Comparison of ENCODE assay signal across 8 cellular contexts in the genomic region with DNA sequence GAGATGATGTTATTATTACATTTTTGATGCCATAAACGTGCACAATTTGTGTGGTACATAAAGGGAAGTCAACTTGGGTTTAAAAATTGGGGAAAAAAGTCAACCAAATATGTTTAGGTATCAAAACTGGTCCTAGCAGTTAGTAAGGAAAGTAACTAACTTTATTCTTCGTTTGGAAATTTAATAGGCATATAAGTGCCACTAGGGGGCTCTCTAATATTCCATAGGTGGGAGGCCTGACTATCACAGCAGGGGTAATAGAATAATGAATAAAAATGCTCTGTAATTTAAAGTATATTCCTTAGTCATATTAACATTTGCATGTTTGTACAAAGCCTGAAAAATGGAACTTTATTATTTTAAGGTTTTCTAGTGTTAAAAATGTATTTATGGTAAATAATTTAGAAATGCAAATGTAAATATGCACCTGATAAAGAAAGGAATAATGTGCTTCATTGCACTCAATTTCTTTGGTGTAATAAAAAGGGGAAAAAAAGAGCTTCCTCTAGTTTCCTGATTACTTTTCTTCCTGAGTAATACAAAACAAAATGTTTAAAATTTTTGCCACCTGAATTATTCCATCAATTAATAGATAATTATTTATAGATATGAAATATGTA.
DNase-seq lines count a peak whose midpoint lies in the region; ATAC-seq and TF ChIP-seq lines count a peak whose summit lies in the region.

No MANE protein-coding gene starts in this region.

- H3K4me1 ChIP-seq in tibial artery = peaks cover 0 to 4% (median 0%) of the 10 kb centered on the region in 4 donors

- intact Hi-C loops in tibial artery (cut with DNase I; ENCODE audit: low total_unique reads) = no loop called here

- H4K20me1 ChIP-seq in SU-DHL-6 (ENCODE audit: low read depth, low read length) = no peaks in the 10 kb centered on the region

- ATAC-seq in GM18870 (IDR thresholded peaks at IDR 0.05; ENCODE audit: unreplicated experiment) = peak; percentile 59

- DNase-seq in D341Med (ENCODE audit: low spot score) = peak; percentile 47
- peak; percentile 42 for DNase-seq in LHCN-M2 (ENCODE audit: low read depth)
- no peak for DNase-seq in glutamatergic neuron
- no peak for DNase-seq in tibial artery
- no peak for DNase-seq in stimulated activated naive CD4-positive, alpha-beta T cell (lab: John Stamatoyannopoulos, UW)
- no peak for DNase-seq in NCI-H128 (lab: John Stamatoyannopoulos, UW; ENCODE audit: unreplicated experiment)

- H3K36me3 Mint-ChIP-seq in glutamatergic neuron (ENCODE audit: unreplicated experiment) = no peaks in the 10 kb centered on the region

- peaks cover 9% of the 10 kb centered on the region for H3K4me1 Mint-ChIP-seq in glutamatergic neuron (ENCODE audit: low read depth, unreplicated experiment)

- H3K9me3 Mint-ChIP-seq in glutamatergic neuron (ENCODE audit: unreplicated experiment) = no peaks in the 10 kb centered on the region

- H3K9me2 ChIP-seq in SU-DHL-6 (replicated peaks; ENCODE audit: insufficient read depth, low read length) = no peaks in the 10 kb centered on the region

- H3K9me3 ChIP-seq in SU-DHL-6 (ENCODE audit: insufficient read depth, low read length) (no peaks in the 10 kb centered on the region), tibial artery (no peaks in the 10 kb centered on the region)

- no peak overlapping the region for H3K4me3 Mint-ChIP-seq in glutamatergic neuron (ENCODE audit: unreplicated experiment)

- no peaks in the 10 kb centered on the region for H3K79me2 ChIP-seq in SU-DHL-6 (ENCODE audit: insufficient read depth, low read length)

- no peak overlapping the region for H3K9ac ChIP-seq in SU-DHL-6 (ENCODE audit: low read length)

- H3F3A ChIP-seq in SU-DHL-6 (ENCODE audit: insufficient read depth) = no peaks in the 10 kb centered on the region

- H3K27me3 ChIP-seq in SU-DHL-6 (ENCODE audit: low read length) (no peaks in the 10 kb centered on the region), tibial artery (no peaks in the 10 kb centered on the region)

- H3K27me3 Mint-ChIP-seq in glutamatergic neuron (ENCODE audit: unreplicated experiment) = peaks cover 2% of the 10 kb centered on the region

- H3K4me3 ChIP-seq in SU-DHL-6 (ENCODE audit: insufficient read depth, low read length, poor library complexity, severe bottlenecking) (no peak overlapping the region), tibial artery (no peak overlapping the region)

- TF ChIP-seq CTCF in SU-DHL-6 (IDR thresholded peaks at IDR 0.05; ENCODE audit: insufficient read depth, low read length, poor library complexity, severe bottlenecking) (peak; percentile 74), glutamatergic neuron (IDR thresholded peaks at IDR 0.05; ENCODE audit: partially characterized antibody, unreplicated experiment) (peak; percentile 95), tibial artery (IDR thresholded peaks at IDR 0.05) (peak; percentile 39 to 61)

- H3K27ac ChIP-seq in SU-DHL-6 (ENCODE audit: low read depth, low read length) (no peak overlapping the region), tibial artery (no peak overlapping the region)

- H3K4me2 ChIP-seq in SU-DHL-6 (ENCODE audit: low read depth, low read length, poor library complexity, severe bottlenecking) = no peak overlapping the region

- H3K27ac Mint-ChIP-seq in glutamatergic neuron (ENCODE audit: unreplicated experiment) = no peak overlapping the region

- H3K36me3 ChIP-seq in SU-DHL-6 (ENCODE audit: low read length) = no peaks in the 10 kb centered on the region
- no peaks in the 10 kb centered on the region for H3K36me3 ChIP-seq in tibial artery

- no peak overlapping the region for H2AFZ ChIP-seq in SU-DHL-6 (ENCODE audit: low read depth, low read length, severe bottlenecking)

Comparison
In these comparisons a context has a peak if more than half of its experiments do, and no peak if none do; other contexts are left out.
1. DNase-seq: peak in D341Med (single experiment) and LHCN-M2 (single experiment); none in glutamatergic neuron (single experiment), tibial artery (0 of 2), stimulated activated naive CD4-positive, alpha-beta T cell (0 of 6) and NCI-H128 (single experiment).
2. Peak in every context shown above with its lines, with median percentiles within 50 percentile points of each other: CTCF ChIP-seq.